ENCODE assay signal across 8 cellular contexts in genomic region chr11:20083877-20084276, GRCh38.
DNase-seq lines count a peak whose midpoint lies in the region; ATAC-seq, FAIRE-seq and TF ChIP-seq lines count a peak whose summit lies in the region.
"Not testable (repeated sequence)": the region's sequence is repeated elsewhere in the genome, so short reads cannot be mapped to it uniquely, and the experiment has no call there.

No MANE protein-coding gene starts in this region.

- H3K9me3 ChIP-seq in BLaER1; DND-41 (ENCODE audit: insufficient read depth, low read length, severe bottlenecking); K562 (replicated peaks; ENCODE audit: control insufficient read depth, insufficient read depth, low read depth, low read length); endodermal cell (ENCODE audit: control insufficient read depth, low read length): not testable (repeated sequence)

- TF ChIP-seq RAD21 in K562 (CRISPR knock-in tag; conservative IDR thresholded peaks at IDR 0.05 in 1 of 2, IDR thresholded peaks at IDR 0.05 in 1 of 2) = not testable (repeated sequence)

- H3K79me2 ChIP-seq in DND-41 (ENCODE audit: insufficient read depth, low read length); K562 (ENCODE audit: control insufficient read depth, insufficient read depth, low read length): not testable (repeated sequence)

- not testable (repeated sequence) for H4K20me1 ChIP-seq in BLaER1; DND-41 (ENCODE audit: insufficient read depth, low read length); K562 (replicated peaks; ENCODE audit: control insufficient read depth, insufficient read depth, low read length)

- in situ Hi-C loops in K562 (cut with MboI) = not testable (repeated sequence)

- not testable (repeated sequence) for H3K9ac ChIP-seq in BLaER1; DND-41 (ENCODE audit: low read depth, low read length); K562 (ENCODE audit: insufficient read depth in 1 of 2, low read depth in 2 of 2, low read length in 2 of 2); endodermal cell (ENCODE audit: extremely low read depth, low read length, poor library complexity, severe bottlenecking)

- TF ChIP-seq EP300 in K562 (IDR thresholded peaks at IDR 0.05; ENCODE audit: low read length) = not testable (repeated sequence)

- H3K4me3 ChIP-seq in BLaER1; DND-41 (ENCODE audit: low read depth in 1 of 2, low read length in 2 of 2); K562; endodermal cell (ENCODE audit: low read length): not testable (repeated sequence)

- H3K27me3 Mint-ChIP-seq in HFFc6 (ENCODE audit: insufficient read depth); endodermal cell (ENCODE audit: insufficient read depth); memory B cell: not testable (repeated sequence)

- POLR2A ChIA-PET in K562 (lab: Yijun Ruan, JAX) = interaction anchor here (0.6 kb wide), 1 partner anchor 1690 kb away, joined by 3 read pairs; the partner anchor contains the start of gene LDHA

- 70% methylated on average over 3 of the region's 3 CpGs for WGBS in K562 (ENCODE audit: insufficient coverage, low coverage, missing lambda C conversion rate)
- WGBS in endodermal cell (ENCODE audit: insufficient coverage in 1 of 2, insufficient read length in 1 of 2), 2 experiments = 93 to 100% methylated on average over 1 to 3 of the region's 3 CpGs

- TF ChIP-seq POLR2A in K562 (conservative IDR thresholded peaks at IDR 0.05) = not testable (repeated sequence)

- H3K4me1 Mint-ChIP-seq in HFFc6 (ENCODE audit: low read depth); endodermal cell: not testable (repeated sequence)
- H3K4me1 Mint-ChIP-seq in memory B cell = peaks cover 45% of the 10 kb centered on the region
- H3K4me1 Mint-ChIP-seq in stimulated activated effector memory CD8-positive, alpha-beta T cell treated with anti-CD3 and anti-CD28 coated beads, Interleukin-12 subunit alpha, Interleukin-12 subunit beta, amount 100 ng/mL, for 72 hours = peaks cover 12% of the 10 kb centered on the region

- peak overlapping the region; percentile 37; the same call in 1 of the 2 replicates for H3K27ac ChIP-seq in BLaER1
- H3K27ac ChIP-seq in DND-41 (ENCODE audit: low read length); K562 (ENCODE audit: extremely low read depth, low read depth, low read length); endodermal cell (ENCODE audit: low read depth, low read length): not testable (repeated sequence)

- not testable (repeated sequence) for H3K27me3 ChIP-seq in BLaER1; DND-41 (ENCODE audit: insufficient read depth, low read length, poor library complexity); K562 (ENCODE audit: control insufficient read depth in 2 of 2, insufficient read depth in 2 of 2, low read length in 2 of 2); endodermal cell (ENCODE audit: control insufficient read depth, insufficient read depth, low read length, poor library complexity, severe bottlenecking)

- 0 out of 3 replicates have a peak, but pooled peaks have one; percentile 57 for ATAC-seq in DND-41 (ENCODE audit: insufficient read depth, low read depth)
- ATAC-seq in K562; memory B cell (ENCODE audit: low read depth): not testable (repeated sequence)
- ATAC-seq in stimulated activated effector memory CD8-positive, alpha-beta T cell treated with anti-CD3 and anti-CD28 coated beads, Interleukin-12 subunit alpha, Interleukin-12 subunit beta, amount 100 ng/mL, for 72 hours = peak; percentile 33

- H3K9me3 Mint-ChIP-seq in HFFc6; endodermal cell; memory B cell; stimulated activated effector memory CD8-positive, alpha-beta T cell treated with anti-CD3 and anti-CD28 coated beads, Interleukin-12 subunit alpha, Interleukin-12 subunit beta, amount 100 ng/mL, for 72 hours: not testable (repeated sequence)

- H2AFZ ChIP-seq in DND-41 (ENCODE audit: low read depth, low read length) = not testable (repeated sequence)
- peak overlapping the region; percentile 17; the same call in 1 of the 2 replicates for H2AFZ ChIP-seq in K562 (ENCODE audit: low read depth, low read length)

- H3K4me1 ChIP-seq in BLaER1 (peaks cover 77% of the 10 kb centered on the region), K562 (replicated peaks in 1 of 2; ENCODE audit: control insufficient read depth in 2 of 2, insufficient read depth in 2 of 2, low read length in 2 of 2) (peaks cover 12 to 42% of the 10 kb centered on the region in 2 experiments; a peak in 4 of 5 replicates)
- not testable (repeated sequence) for H3K4me1 ChIP-seq in DND-41 (ENCODE audit: insufficient read depth, low read length); endodermal cell (ENCODE audit: control insufficient read depth, insufficient read depth, low read length)

- not testable (repeated sequence) for DNase-seq in DND-41; HFFc6; K562 (ENCODE audit: extremely low read depth in 1 of 4, low spot score in 3 of 4); memory B cell (ENCODE audit: low spot score in 2 of 2); stimulated activated effector memory CD8-positive, alpha-beta T cell treated with anti-CD3 and anti-CD28 coated beads, Interleukin-12 subunit alpha, Interleukin-12 subunit beta, amount 100 ng/mL, for 72 hours (ENCODE audit: low spot score in 2 of 2)
- peak; percentile 32 for DNase-seq in OCI-M1 (lab: John Stamatoyannopoulos, UW)
- DNase-seq in endodermal cell = peak; percentile 4

- H3K36me3 ChIP-seq in BLaER1; DND-41 (ENCODE audit: insufficient read depth, low read length); K562 (ENCODE audit: control insufficient read depth, insufficient read depth, low read length): not testable (repeated sequence)
- peaks cover 20% of the 10 kb centered on the region for H3K36me3 ChIP-seq in endodermal cell (ENCODE audit: control insufficient read depth, insufficient read depth, low read length)

- peak overlapping the region; percentile 44 for H3K4me2 ChIP-seq in BLaER1
- not testable (repeated sequence) for H3K4me2 ChIP-seq in DND-41 (ENCODE audit: insufficient read depth, low read length); K562 (ENCODE audit: insufficient read depth, low read length)

- not testable (repeated sequence) for TF ChIP-seq CTCF in DND-41 (IDR thresholded peaks at IDR 0.05; ENCODE audit: borderline replicate concordance, extremely low read depth, low read length, poor library complexity, severe bottlenecking); HFFc6 (IDR thresholded peaks at IDR 0.05); K562 (IDR thresholded peaks at IDR 0.05 in 2 of 3, conservative IDR thresholded peaks at IDR 0.05 in 1 of 3; ENCODE audit: insufficient read depth in 2 of 3, low read depth in 1 of 3, low read length in 3 of 3); endodermal cell (conservative IDR thresholded peaks at IDR 0.05)

- not testable (repeated sequence) for H3K4me3 Mint-ChIP-seq in HFFc6; endodermal cell; stimulated activated effector memory CD8-positive, alpha-beta T cell treated with anti-CD3 and anti-CD28 coated beads, Interleukin-12 subunit alpha, Interleukin-12 subunit beta, amount 100 ng/mL, for 72 hours
- H3K4me3 Mint-ChIP-seq in memory B cell = peak overlapping the region; percentile 11

- CTCF ChIA-PET in K562 (lab: Yijun Ruan, JAX; ENCODE audit: low intra/inter-chr PET ratio) = not testable (repeated sequence)

- FAIRE-seq in K562 (lab: Jason Lieb, UNC) = not testable (repeated sequence)

- H3K27ac Mint-ChIP-seq in HFFc6 = peak overlapping the region; percentile 26; the same call in 1 of the 2 replicates
- not testable (repeated sequence) for H3K27ac Mint-ChIP-seq in endodermal cell; memory B cell; stimulated activated effector memory CD8-positive, alpha-beta T cell treated with anti-CD3 and anti-CD28 coated beads, Interleukin-12 subunit alpha, Interleukin-12 subunit beta, amount 100 ng/mL, for 72 hours

- intact Hi-C loops in K562 (cut with micrococcal nuclease) = loop anchor here (5.0 kb wide), 1 partner anchor 107 kb away; no protein-coding TSS in a partner anchor

- BruUV-seq in K562 (replicated peaks; lab: Mats Ljungman, UMichigan) = not testable (repeated sequence)

- H3K36me3 Mint-ChIP-seq in HFFc6 (ENCODE audit: low read depth) = peaks cover 64% of the 10 kb centered on the region
- H3K36me3 Mint-ChIP-seq in endodermal cell (ENCODE audit: low read depth) = peaks cover 84% of the 10 kb centered on the region
- H3K36me3 Mint-ChIP-seq in memory B cell; stimulated activated effector memory CD8-positive, alpha-beta T cell treated with anti-CD3 and anti-CD28 coated beads, Interleukin-12 subunit alpha, Interleukin-12 subunit beta, amount 100 ng/mL, for 72 hours: not testable (repeated sequence)

- not testable (repeated sequence) for H3K9me1 ChIP-seq in K562 (ENCODE audit: control insufficient read depth, insufficient read depth, low read length)

TF ChIP-seq in K562, 482 proteins besides CTCF, POLR2A, EP300 and RAD21:
- TF ChIP-seq ZNF121 (CRISPR knock-in tag; conservative IDR thresholded peaks at IDR 0.05) = peak; percentile 34; the same call in 1 of the 2 replicates
TF ChIP-seq in K562: peak in this region for 1; not testable (repeated sequence) for 481.
